Comparison of ENCODE assay signal across 16 cellular contexts in the genomic region with DNA sequence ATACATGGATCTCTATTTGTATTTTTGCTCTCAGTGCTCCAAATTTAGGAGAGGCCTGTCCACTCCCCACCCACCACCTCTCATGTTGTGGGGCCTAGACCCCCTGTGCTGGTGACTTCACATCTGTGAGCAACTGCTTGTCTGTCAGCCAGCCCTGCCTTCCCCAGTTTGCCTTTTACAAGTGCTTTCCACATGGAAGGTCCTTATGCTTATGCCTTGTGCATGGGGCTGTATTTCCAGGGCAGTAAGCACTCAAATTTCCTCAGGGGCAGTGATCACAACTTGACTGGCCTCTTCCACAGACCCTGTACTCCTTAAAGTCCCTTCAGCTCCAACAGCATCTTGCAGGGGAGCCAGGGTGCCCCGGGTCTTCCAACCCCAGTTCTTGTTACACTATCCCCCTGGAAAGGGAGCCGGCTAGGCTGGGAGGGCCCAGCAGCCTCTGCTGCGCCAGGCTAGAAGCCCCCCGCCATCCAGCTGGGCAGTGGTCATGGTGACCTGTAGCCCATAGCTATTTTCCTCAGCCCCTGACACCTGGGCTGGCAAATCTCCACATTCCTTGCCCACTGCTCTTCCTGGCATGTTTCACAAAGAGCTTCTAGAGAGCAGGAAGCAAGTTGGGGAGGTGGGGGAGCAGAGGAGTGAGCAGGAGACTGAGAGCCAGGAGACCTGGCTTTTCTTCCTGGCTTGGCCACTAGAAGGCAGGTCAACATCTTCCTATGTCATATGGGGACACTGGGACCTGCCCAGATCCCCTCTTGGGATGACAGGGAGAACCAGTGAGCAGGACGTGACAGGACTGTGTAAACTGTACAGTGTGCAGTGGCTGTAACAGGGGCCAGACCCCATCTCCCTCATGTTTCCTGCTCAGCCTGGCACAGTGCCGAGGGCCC. TPM values are rescaled to one million over a fixed set of nuclear protein-coding genes. Genes with fewer than 3 reads are reported as not detected.
DNase-seq lines count a peak whose midpoint lies in the region; ATAC-seq, FAIRE-seq and TF ChIP-seq lines count a peak whose summit lies in the region.
"Had no signal": no experiment of that assay in that cellular context is flagged by ENCODE, and none has a peak within 500 bp of the region (broad histone marks: within the 10 kb centered on the region; RNA-seq: fewer than 3 reads in every experiment).

No MANE protein-coding gene starts in this region.

- H3K27ac ChIP-seq in HepG2 (ENCODE audit: extremely low read length, insufficient read depth, low read length) (no peak overlapping the region), hepatocyte (no peak overlapping the region)
- H3K27ac ChIP-seq: gastrocnemius medialis, sigmoid colon had no signal

- H3K27me3 ChIP-seq in Caco-2 (replicated peaks; ENCODE audit: control insufficient read depth, insufficient read depth, low read length) (no peaks in the 10 kb centered on the region), HepG2 (ENCODE audit: control insufficient read depth in 1 of 2, insufficient read depth in 2 of 2, low read length in 2 of 2) (no peaks in the 10 kb centered on the region), hepatocyte (no peaks in the 10 kb centered on the region)
- H3K27me3 ChIP-seq: gastrocnemius medialis, MG63, sigmoid colon had no signal

- POLR2A ChIA-PET in Caco-2 (lab: Charles Lee): no interaction called here
- POLR2A ChIA-PET in WTC11 (lab: Charles Lee): no interaction called here
- POLR2A ChIA-PET in HepG2 (lab: Yijun Ruan, JAX): no interaction called here

- H2AFZ ChIP-seq in HepG2 (ENCODE audit: low read length) (no peak overlapping the region), hepatocyte (no peak overlapping the region)

- H3K4me3 ChIP-seq in Caco-2 (ENCODE audit: low read depth, low read length) (no peak overlapping the region), HepG2 (replicated peaks in 1 of 3; ENCODE audit: insufficient read depth in 1 of 3, low read depth in 2 of 3, low read length in 3 of 3) (no peak overlapping the region), hepatocyte (no peak overlapping the region)
- H3K4me3 ChIP-seq: gastrocnemius medialis, MG63, sigmoid colon had no signal

- H3K4me3 Mint-ChIP-seq in Caco-2 (ENCODE audit: unreplicated experiment): no peak overlapping the region
- H3K4me3 Mint-ChIP-seq in WTC11: no peak overlapping the region
- H3K4me3 Mint-ChIP-seq: activated T-cell treated with anti-CD3 and anti-CD28 coated beads, Interleukin-2, amount 50 U/mL, for 72 hours; CD14-positive monocyte; natural killer cell treated with Interleukin-12 subunit alpha and Interleukin-12 subunit beta and Interleukin-15 and Interleukin-18, amount 100 ng/mL, for 72 hours had no signal

- no peak for TF ChIP-seq EP300 in Ishikawa (IDR thresholded peaks at IDR 0.05; ENCODE audit: borderline replicate concordance)
- TF ChIP-seq EP300 in HepG2 (IDR thresholded peaks at IDR 0.05; ENCODE audit: low read depth in 2 of 2, low read length in 2 of 2): no peak
- no peak for TF ChIP-seq EP300 in HepG2 (CRISPR knock-in tag; IDR thresholded peaks at IDR 0.05; ENCODE audit: borderline replicate concordance)

- intact Hi-C loops in Caco-2 (cut with micrococcal nuclease; ENCODE audit: unreplicated experiment) (loop anchor here (1.0 to 5.0 kb wide), 3 partner anchors 30 to 49 kb away; no protein-coding TSS in a partner anchor), HepG2 (cut with micrococcal nuclease; ENCODE audit: unreplicated experiment) (loop anchor here (1.0 to 2.0 kb wide), 2 partner anchors 29 to 36 kb away; partner anchors contain the start of gene GDPD5)

- H3K79me2 ChIP-seq in HepG2 (ENCODE audit: insufficient read depth, low read length) (peaks cover 6% of the 10 kb centered on the region), hepatocyte (no peaks in the 10 kb centered on the region)

- H3K9me3 Mint-ChIP-seq in Caco-2 (ENCODE audit: unreplicated experiment) (no peaks in the 10 kb centered on the region), WTC11 (no peaks in the 10 kb centered on the region)
- H3K9me3 Mint-ChIP-seq: activated T-cell treated with anti-CD3 and anti-CD28 coated beads, Interleukin-2, amount 50 U/mL, for 72 hours; CD14-positive monocyte; natural killer cell treated with Interleukin-12 subunit alpha and Interleukin-12 subunit beta and Interleukin-15 and Interleukin-18, amount 100 ng/mL, for 72 hours had no signal

- peak; percentile 48 for FAIRE-seq in HepG2 (lab: Jason Lieb, UNC)

- H3K36me3 Mint-ChIP-seq in Caco-2 (ENCODE audit: insufficient read depth, unreplicated experiment) (no peaks in the 10 kb centered on the region), WTC11 (no peaks in the 10 kb centered on the region)
- H3K36me3 Mint-ChIP-seq: natural killer cell treated with Interleukin-12 subunit alpha and Interleukin-12 subunit beta and Interleukin-15 and Interleukin-18, amount 100 ng/mL, for 72 hours had no signal

- TF ChIP-seq CTCF in Caco-2 (IDR thresholded peaks at IDR 0.05; ENCODE audit: insufficient read depth in 1 of 2, low read depth in 1 of 2, low read length in 1 of 2, severe bottlenecking in 1 of 2, unreplicated experiment in 1 of 2) (peak; percentile 57 to 78), WTC11 (IDR thresholded peaks at IDR 0.05) (no peak), HepG2 (CRISPR knock-in tag; IDR thresholded peaks at IDR 0.05) (peak; percentile 80), hepatocyte (IDR thresholded peaks at IDR 0.05; ENCODE audit: poor library complexity) (no peak)

- peak; percentile 64 to 69 for DNase-seq in Caco-2
- DNase-seq in WTC11 (ENCODE audit: low spot score): peak; percentile 33
- DNase-seq in HepG2 (ENCODE audit: low spot score): peak; percentile 67
- DNase-seq in NCI-H1436 treated with DMSO at 0.1 percent for 48 hours (lab: John Stamatoyannopoulos, UW): no peak
- DNase-seq in SKM-1 treated with dmso at 0.1 percent for 144 hours (lab: John Stamatoyannopoulos, UW; ENCODE audit: unreplicated experiment): no peak
- no peak for DNase-seq in hepatocyte (ENCODE audit: low spot score)
- DNase-seq: activated T-cell treated with anti-CD3 and anti-CD28 coated beads, Interleukin-2, amount 50 U/mL, for 72 hours; anterior cingulate cortex; gastrocnemius medialis; MG63; NCI-H446 treated with DMSO at 0.1 percent for 48 hours; sigmoid colon had no signal

- H3K27me3 Mint-ChIP-seq in Caco-2 (ENCODE audit: insufficient read depth, unreplicated experiment) (no peaks in the 10 kb centered on the region), WTC11 (ENCODE audit: low read depth) (no peaks in the 10 kb centered on the region)

- TF ChIP-seq RAD21 in Ishikawa (IDR thresholded peaks at IDR 0.05; ENCODE audit: low read depth): no peak; the same call in 1 of the 2 replicates
- peak; percentile 73 for TF ChIP-seq RAD21 in HepG2 (CRISPR knock-in tag; IDR thresholded peaks at IDR 0.05)

- H3K9me3 ChIP-seq in Caco-2 (no peaks in the 10 kb centered on the region), HepG2 (ENCODE audit: low read length) (no peaks in the 10 kb centered on the region), hepatocyte (ENCODE audit: low read depth) (no peaks in the 10 kb centered on the region)
- H3K9me3 ChIP-seq: gastrocnemius medialis, MG63, sigmoid colon had no signal

- 73% methylated on average over 3 of the region's 6 CpGs for WGBS in HepG2 (ENCODE audit: low lambda C conversion rate)
- WGBS in hepatocyte (ENCODE audit: low lambda C conversion rate, missing lambda C conversion rate): 91% methylated on average over 6 of the region's 6 CpGs

- H3K4me1 ChIP-seq in Caco-2 (peaks cover 44% of the 10 kb centered on the region), HepG2 (ENCODE audit: insufficient read depth, low read length) (peaks cover 55% of the 10 kb centered on the region), hepatocyte (ENCODE audit: insufficient read depth) (peaks cover 4% of the 10 kb centered on the region)

- H3K4me1 Mint-ChIP-seq in Caco-2 (ENCODE audit: low read depth, unreplicated experiment): peaks cover 24% of the 10 kb centered on the region
- peaks cover 16% of the 10 kb centered on the region for H3K4me1 Mint-ChIP-seq in WTC11

- BruUV-seq in Caco-2 (replicated peaks; lab: Mats Ljungman, UMichigan) (no TSS peak), HepG2 (replicated peaks; lab: Mats Ljungman, UMichigan) (no TSS peak)

- H3K27ac Mint-ChIP-seq in Caco-2 (ENCODE audit: unreplicated experiment) (no peak overlapping the region), WTC11 (peak overlapping the region; percentile 11; the same call in 1 of the 2 replicates)
- H3K27ac Mint-ChIP-seq: CD14-positive monocyte; natural killer cell treated with Interleukin-12 subunit alpha and Interleukin-12 subunit beta and Interleukin-15 and Interleukin-18, amount 100 ng/mL, for 72 hours had no signal

- H4K20me1 ChIP-seq in HepG2 (ENCODE audit: insufficient read depth, low read length) (peaks cover 32% of the 10 kb centered on the region), hepatocyte (ENCODE audit: insufficient read depth, poor library complexity, severe bottlenecking) (no peaks in the 10 kb centered on the region)

- peak; percentile 84 for ATAC-seq in WTC11
- ATAC-seq in HepG2: peak; percentile 88
- ATAC-seq in HG03342 (IDR thresholded peaks at IDR 0.05; ENCODE audit: unreplicated experiment): no peak
- ATAC-seq: activated T-cell treated with anti-CD3 and anti-CD28 coated beads, Interleukin-2, amount 50 U/mL, for 72 hours; gastrocnemius medialis; natural killer cell treated with Interleukin-12 subunit alpha and Interleukin-12 subunit beta and Interleukin-15 and Interleukin-18, amount 100 ng/mL, for 72 hours had no signal

- CTCF ChIA-PET in Caco-2 (lab: Charles Lee): no interaction called here
- CTCF ChIA-PET in WTC11 (lab: Charles Lee): interaction anchor here (0.6 to 3.3 kb wide), 23 partner anchors 11 to 291 kb away, joined by 3 to 21 read pairs (median 4); partner anchors contain the start of gene GDPD5
- CTCF ChIA-PET in HepG2 (lab: Yijun Ruan, JAX; ENCODE audit: low intra/inter-chr PET ratio, low total read pairs): interaction anchor here (1.3 kb wide), 1 partner anchor 37 kb away, joined by 11 read pairs; no protein-coding TSS in a partner anchor

- in situ Hi-C loops in HepG2 (cut with HindIII; ENCODE audit: extremely low pct_ligation_motif_present, low pct_unique_long_range_greater_than_20kb): loop anchor here (5.0 kb wide), 1 partner anchor 36 kb away; no protein-coding TSS in a partner anchor

- H3K4me2 ChIP-seq in HepG2 (ENCODE audit: low read depth, low read length): no peak overlapping the region
- no peak overlapping the region for H3K4me2 ChIP-seq in hepatocyte

- no peaks in the 10 kb centered on the region for H3K9me2 ChIP-seq in hepatocyte (replicated peaks; ENCODE audit: insufficient read depth)

- H3K36me3 ChIP-seq in Caco-2 (ENCODE audit: control insufficient read depth, insufficient read depth, low read length): no peaks in the 10 kb centered on the region
- H3K36me3 ChIP-seq in HepG2 (replicated peaks in 1 of 2; ENCODE audit: control insufficient read depth in 1 of 2, insufficient read depth in 2 of 2, low read length in 2 of 2): peaks cover 5 to 15% of the 10 kb centered on the region in 2 experiments; a peak in 3 of 5 replicates
- H3K36me3 ChIP-seq in hepatocyte (replicated peaks; ENCODE audit: insufficient read depth, low read depth): no peaks in the 10 kb centered on the region
- H3K36me3 ChIP-seq: gastrocnemius medialis, MG63, sigmoid colon had no signal

- no peak for TF ChIP-seq POLR2A in HepG2 (IDR thresholded peaks at IDR 0.05; ENCODE audit: insufficient read depth in 1 of 2, low read depth in 2 of 2, low read length in 2 of 2)

- no peak overlapping the region for H3K9ac ChIP-seq in HepG2 (ENCODE audit: insufficient read depth, low read depth, low read length)

RNA-seq across cellular contexts. Expression of gene GDPD5, which starts 29.7 kb away (rescaled TPM):
- total RNA-seq in Caco-2 (2022) (25.7 and 28.6 TPM in 2 replicates), WTC11 (2021) (4.7 to 12.2 TPM (median 5.3 TPM) in 3 replicates), HepG2 (2016; rRNA removed; fragmentation: Illumina TruSeq; extraction: Trizol) (35.8 and 67.5 TPM in 2 replicates), hepatocyte (5.2 and 7.3 TPM in 2 replicates)
- total RNA-seq in HepG2 (2016; cell fraction: cytosol; rRNA removed; fragmentation: Illumina TruSeq; extraction: Trizol; ENCODE audit: low read depth): 24.1 and 26.9 TPM in 2 replicates
- total RNA-seq in HepG2 (2016; cell fraction: insoluble cytoplasmic fraction; rRNA removed; fragmentation: Illumina TruSeq; extraction: Trizol): 31.0 and 63.9 TPM in 2 replicates
- 48.4 and 52.8 TPM in 2 replicates for total RNA-seq in HepG2 (2016; cell fraction: membrane; rRNA removed; fragmentation: Illumina TruSeq; extraction: Trizol)
- total RNA-seq in HepG2 (2016; cell fraction: nucleus; rRNA removed; fragmentation: Illumina TruSeq; extraction: Trizol): 82.9 and 86.5 TPM in 2 replicates
- polyA plus RNA-seq in HepG2 (2011; rRNA removed) (55.0 and 55.2 TPM in 2 replicates), hepatocyte (6.3 and 8.9 TPM in 2 replicates)
- 19.4 and 33.8 TPM in 2 replicates for polyA plus RNA-seq in HepG2 (2011; cell fraction: cytosol; rRNA removed)
- 229 and 337 TPM in 2 replicates for polyA plus RNA-seq in HepG2 (2011; cell fraction: nucleus; rRNA removed)
- polyA plus RNA-seq in HepG2 (2012): 36.3 and 37.7 TPM in 2 replicates
- 14.1 and 14.2 TPM in 2 replicates for polyA plus RNA-seq in HepG2 (2016; cell fraction: cytosol; fragmentation: Illumina TruSeq; extraction: Trizol; ENCODE audit: low read depth)
- polyA plus RNA-seq in HepG2 (2016; cell fraction: insoluble cytoplasmic fraction; fragmentation: Illumina TruSeq; extraction: Trizol; ENCODE audit: low read depth): 33.8 and 39.1 TPM in 2 replicates
- polyA plus RNA-seq in HepG2 (2016; cell fraction: membrane; fragmentation: Illumina TruSeq; extraction: Trizol; ENCODE audit: low read depth): 33.4 and 35.7 TPM in 2 replicates
- 217 and 242 TPM in 2 replicates for polyA plus RNA-seq in HepG2 (2016; cell fraction: nucleus; fragmentation: Illumina TruSeq; extraction: Trizol; ENCODE audit: insufficient read depth, low read depth)
- 39.6 and 88.9 TPM in 2 replicates for polyA minus RNA-seq in HepG2 (2011; rRNA and poly(A)+ RNA removed; ENCODE audit: low replicate concordance)
- 23.0 and 24.3 TPM in 2 replicates for polyA minus RNA-seq in HepG2 (2011; cell fraction: cytosol; rRNA and poly(A)+ RNA removed)
- polyA minus RNA-seq in HepG2 (2011; cell fraction: nucleus; rRNA and poly(A)+ RNA removed): 51.5 and 67.3 TPM in 2 replicates

Comparison
In these comparisons a context has a peak if more than half of its experiments do, and no peak if none do; other contexts are left out.
1. DNase-seq: peak in Caco-2 (2 of 2), WTC11 (single experiment) and HepG2 (single experiment); none in NCI-H1436 treated with DMSO at 0.1 percent for 48 hours (single experiment), SKM-1 treated with dmso at 0.1 percent for 144 hours (single experiment) and hepatocyte (single experiment).
2. CTCF ChIP-seq: peak in Caco-2 (2 of 2) and HepG2 (single experiment); none in WTC11 (single experiment) and hepatocyte (single experiment).